12 cellular contexts compared by ENCODE assay signal in the genomic region with DNA sequence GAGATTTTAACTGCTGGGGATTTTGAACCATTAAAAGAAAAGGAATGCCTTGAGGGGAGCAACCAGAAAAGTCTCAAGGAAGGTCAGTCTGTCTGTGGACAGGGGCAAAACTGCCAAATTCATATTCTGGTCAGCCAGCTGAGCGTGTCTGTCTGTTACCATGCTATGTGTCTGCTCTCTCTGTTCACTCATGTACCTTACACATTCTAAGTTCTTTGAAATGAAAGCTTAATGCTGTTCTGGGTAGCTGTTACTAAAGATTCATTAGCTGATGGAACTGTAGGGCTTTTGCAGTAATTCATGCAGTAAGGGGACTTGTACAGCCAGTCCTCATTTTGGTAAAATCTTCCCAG.
A peak's percentile ranks its signal among the peaks of the same experiment; 100 is the strongest.
DNase-seq lines count a peak whose midpoint lies in the region; ATAC-seq and TF ChIP-seq lines count a peak whose summit lies in the region.
"Had no signal": no experiment of that assay in that cellular context is flagged by ENCODE, and none has a peak within 500 bp of the region (broad histone marks: within the 10 kb centered on the region; RNA-seq: fewer than 3 reads in every experiment).

No MANE protein-coding gene starts in this region.

- H3K36me3 ChIP-seq in SK-N-SH (replicated peaks in 1 of 2; ENCODE audit: control insufficient read depth in 1 of 2, insufficient read depth in 2 of 2, low read length in 1 of 2) (no peaks in the 10 kb centered on the region), cardiac muscle cell (no peaks in the 10 kb centered on the region), parathyroid adenoma (ENCODE audit: control insufficient read depth, insufficient read depth, low read length) (no peaks in the 10 kb centered on the region)
- H3K36me3 ChIP-seq: spleen had no signal

- peaks cover 0 to 18% of the 10 kb centered on the region in 2 experiments; a peak in 2 of 4 replicates for H3K4me1 ChIP-seq in SK-N-SH (ENCODE audit: control insufficient read depth in 1 of 2, insufficient read depth in 2 of 2, low read depth in 1 of 2, low read length in 1 of 2)
- peaks cover 61% of the 10 kb centered on the region for H3K4me1 ChIP-seq in cardiac muscle cell (ENCODE audit: low read depth)
- no peaks in the 10 kb centered on the region for H3K4me1 ChIP-seq in parathyroid adenoma

- H3K4me3 ChIP-seq in AG09309 (ENCODE audit: control insufficient read depth, low read depth, low read length) = peak overlapping the region; percentile 44
- H3K4me3 ChIP-seq in SK-N-SH (ENCODE audit: low read depth in 2 of 2, low read length in 1 of 2) = peak overlapping the region; percentile 42 to 51
- H3K4me3 ChIP-seq in cardiac muscle cell = peak overlapping the region; percentile 30
- peak overlapping the region; percentile 33 for H3K4me3 ChIP-seq in parathyroid adenoma (ENCODE audit: low read depth, low read length)

- no peak for DNase-seq in AG09309 (ENCODE audit: low read depth)
- DNase-seq in SK-N-SH = no peak
- no peak for DNase-seq in cardiac muscle cell (ENCODE audit: low read depth in 1 of 2, low spot score in 1 of 2)
- no peak for DNase-seq in NCI-H345 treated with DMSO at 0.1 percent for 48 hours (lab: John Stamatoyannopoulos, UW; ENCODE audit: unreplicated experiment)
- no peak for DNase-seq in activated gamma-delta T cell (lab: John Stamatoyannopoulos, UW)
- DNase-seq: activated T-cell treated with anti-CD3 and anti-CD28 coated beads, Interleukin-2, amount 50 U/mL, for 1 hour; DND-41; SIG-M5; spleen had no signal

- no peak for TF ChIP-seq EP300 in SK-N-SH (IDR thresholded peaks at IDR 0.05; ENCODE audit: borderline replicate concordance in 1 of 2, low read depth in 1 of 2, low read length in 1 of 2)

- POLR2A ChIA-PET in SK-N-SH (lab: Yijun Ruan, JAX) = no interaction called here

- H3K9me2 ChIP-seq in SK-N-SH = no peaks in the 10 kb centered on the region

- H4K20me1 ChIP-seq in SK-N-SH (ENCODE audit: insufficient read depth) = no peaks in the 10 kb centered on the region

- TF ChIP-seq RAD21 in SK-N-SH (IDR thresholded peaks at IDR 0.05; ENCODE audit: low read length) = no peak

- H3K79me2 ChIP-seq in SK-N-SH (ENCODE audit: insufficient read depth) = no peaks in the 10 kb centered on the region
- peaks cover 16% of the 10 kb centered on the region for H3K79me2 ChIP-seq in parathyroid adenoma

- H3K9me3 ChIP-seq in SK-N-SH (no peaks in the 10 kb centered on the region), cardiac muscle cell (ENCODE audit: low read depth) (no peaks in the 10 kb centered on the region), parathyroid adenoma (ENCODE audit: control insufficient read depth, low read length) (no peaks in the 10 kb centered on the region)
- H3K9me3 ChIP-seq: spleen had no signal

- TF ChIP-seq CTCF in AG09309 (IDR thresholded peaks at IDR 0.05; ENCODE audit: control insufficient read depth, insufficient read depth, low read depth, low read length, missing control alignments) = no peak
- TF ChIP-seq CTCF in SK-N-SH (IDR thresholded peaks at IDR 0.05) = no peak
- TF ChIP-seq CTCF in cardiac muscle cell (IDR thresholded peaks at IDR 0.05; ENCODE audit: low read depth, low read length) = no peak
- no peak for TF ChIP-seq CTCF in parathyroid adenoma (IDR thresholded peaks at IDR 0.05)

- H3K9ac ChIP-seq in SK-N-SH = no peak overlapping the region
- H3K9ac ChIP-seq in parathyroid adenoma = no peak overlapping the region

- H3K27me3 ChIP-seq in SK-N-SH (ENCODE audit: insufficient read depth) (no peaks in the 10 kb centered on the region), cardiac muscle cell (no peaks in the 10 kb centered on the region), parathyroid adenoma (ENCODE audit: control insufficient read depth, insufficient read depth, low read length) (no peaks in the 10 kb centered on the region)
- H3K27me3 ChIP-seq: spleen had no signal

- ATAC-seq in GM21447 (IDR thresholded peaks at IDR 0.05; ENCODE audit: unreplicated experiment) (no peak), HG03025 (IDR thresholded peaks at IDR 0.05; ENCODE audit: low FRiP score, unreplicated experiment) (no peak)

- 92% methylated on average over 1 of the region's 1 CpG for WGBS in SK-N-SH (ENCODE audit: low lambda C conversion rate)

- peaks cover 14% of the 10 kb centered on the region for H3F3A ChIP-seq in SK-N-SH (replicated peaks; ENCODE audit: insufficient read depth)

- peak overlapping the region; percentile 63 to 77; a peak in 2 of 4 replicates for H3K27ac ChIP-seq in SK-N-SH (ENCODE audit: low read depth in 2 of 2, low read length in 1 of 2)
- H3K27ac ChIP-seq in cardiac muscle cell = peak overlapping the region; percentile 88
- no peak overlapping the region for H3K27ac ChIP-seq in parathyroid adenoma

- H3K4me2 ChIP-seq in SK-N-SH (peak overlapping the region; percentile 80), parathyroid adenoma (ENCODE audit: low read length) (no peak overlapping the region)

- peak overlapping the region; percentile 71; the same call in 1 of the 2 replicates for H2AFZ ChIP-seq in SK-N-SH (ENCODE audit: low read depth)
- no peak overlapping the region for H2AFZ ChIP-seq in parathyroid adenoma

- CTCF ChIA-PET in SK-N-SH (lab: Yijun Ruan, JAX) = interaction anchor here (0.9 to 2.5 kb wide), 17 partner anchors 13 to 268 kb away, joined by 3 to 17 read pairs (median 3); a partner anchor contains a TSS

TF ChIP-seq in SK-N-SH, 30 proteins besides CTCF, POLR2A, EP300 and RAD21:
- TF ChIP-seq, protein P1, sequence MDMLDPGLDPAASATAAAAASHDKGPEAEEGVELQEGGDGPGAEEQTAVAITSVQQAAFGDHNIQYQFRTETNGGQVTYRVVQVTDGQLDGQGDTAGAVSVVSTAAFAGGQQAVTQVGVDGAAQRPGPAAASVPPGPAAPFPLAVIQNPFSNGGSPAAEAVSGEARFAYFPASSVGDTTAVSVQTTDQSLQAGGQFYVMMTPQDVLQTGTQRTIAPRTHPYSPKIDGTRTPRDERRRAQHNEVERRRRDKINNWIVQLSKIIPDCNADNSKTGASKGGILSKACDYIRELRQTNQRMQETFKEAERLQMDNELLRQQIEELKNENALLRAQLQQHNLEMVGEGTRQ (IDR thresholded peaks at IDR 0.05; ENCODE audit: borderline replicate concordance, low read depth, low read length) = no peak
